Comparison of ENCODE assay signal across 8 cellular contexts in genomic region chr6:56742122-56742791, GRCh38.
A peak's percentile ranks its signal among the peaks of the same experiment; 100 is the strongest.
DNase-seq lines count a peak whose midpoint lies in the region; ATAC-seq and TF ChIP-seq lines count a peak whose summit lies in the region.

No MANE protein-coding gene starts in this region.

- DNase-seq in tibial artery, result no peak
- DNase-seq in lower leg skin (ENCODE audit: low spot score in 2 of 2), result no peak
- DNase-seq in WERI-Rb-1, result no peak
- no peak for DNase-seq in epidermal melanocyte (ENCODE audit: insufficient read length, low spot score)
- DNase-seq in NCI-H146 (lab: John Stamatoyannopoulos, UW), result no peak

- TF ChIP-seq CTCF in gastroesophageal sphincter (IDR thresholded peaks at IDR 0.05) (no peak), tibial artery (IDR thresholded peaks at IDR 0.05) (no peak), lower leg skin (IDR thresholded peaks at IDR 0.05) (no peak), WERI-Rb-1 (IDR thresholded peaks at IDR 0.05; ENCODE audit: low read depth, low read length) (no peak)

- peak; percentile 70 for ATAC-seq in GM21360 (IDR thresholded peaks at IDR 0.05; ENCODE audit: unreplicated experiment)
- peak; percentile 59 for ATAC-seq in HG03565 (IDR thresholded peaks at IDR 0.05; ENCODE audit: unreplicated experiment)
- ATAC-seq in gastroesophageal sphincter, result no peak

- H3K4me3 ChIP-seq in gastroesophageal sphincter (peak overlapping the region; percentile 27 to 46), tibial artery (peak overlapping the region; percentile 2 to 21), lower leg skin (ENCODE audit: low read depth, poor library complexity, severe bottlenecking) (no peak overlapping the region), WERI-Rb-1 (ENCODE audit: low read depth, low read length) (no peak overlapping the region)

- H3K36me3 ChIP-seq in gastroesophageal sphincter, result no peaks in the 10 kb centered on the region
- H3K36me3 ChIP-seq in tibial artery, result no peaks in the 10 kb centered on the region
- H3K36me3 ChIP-seq in WERI-Rb-1, result no peaks in the 10 kb centered on the region

- H3K4me1 ChIP-seq in gastroesophageal sphincter, result peaks cover 4 to 63% (median 4%) of the 10 kb centered on the region in 3 donors
- H3K4me1 ChIP-seq in tibial artery, result peaks cover 0 to 31% (median 6%) of the 10 kb centered on the region in 4 donors

- 15 to 34% methylated on average over 6 of the region's 6 CpGs for WGBS in gastroesophageal sphincter (ENCODE audit: low coverage in 1 of 2), 2 donors
- WGBS in lower leg skin, 2 donors, result 25 to 42% methylated on average over 6 of the region's 6 CpGs

- no peaks in the 10 kb centered on the region for H3K9me3 ChIP-seq in gastroesophageal sphincter
- H3K9me3 ChIP-seq in tibial artery, result no peaks in the 10 kb centered on the region
- no peaks in the 10 kb centered on the region for H3K9me3 ChIP-seq in WERI-Rb-1 (ENCODE audit: severe bottlenecking)

- no peak for TF ChIP-seq EP300 in gastroesophageal sphincter (IDR thresholded peaks at IDR 0.05)

- intact Hi-C loops in tibial artery (cut with DNase I; ENCODE audit: low total_unique reads), result no loop called here
- intact Hi-C loops in lower leg skin (cut with DNase I; ENCODE audit: low total_unique reads), result no loop called here

- H3K27me3 ChIP-seq in gastroesophageal sphincter (no peaks in the 10 kb centered on the region), tibial artery (no peaks in the 10 kb centered on the region), WERI-Rb-1 (ENCODE audit: insufficient read depth, low read depth, severe bottlenecking) (no peaks in the 10 kb centered on the region)

- no peak for TF ChIP-seq POLR2A in gastroesophageal sphincter (IDR thresholded peaks at IDR 0.05)
- TF ChIP-seq POLR2A in lower leg skin (IDR thresholded peaks at IDR 0.05), result no peak

- peak overlapping the region; percentile 29 to 61 (median 52) for H3K27ac ChIP-seq in gastroesophageal sphincter
- peak overlapping the region in 1 of 2 donors; percentile 2 for H3K27ac ChIP-seq in tibial artery
- H3K27ac ChIP-seq in WERI-Rb-1, result no peak overlapping the region

Comparison
In these comparisons a context has a peak if more than half of its experiments do, and no peak if none do; other contexts are left out.
1. H3K4me3 ChIP-seq: peak in gastroesophageal sphincter (2 of 2) and tibial artery (2 of 2); none in lower leg skin (single experiment) and WERI-Rb-1 (single experiment).